In the genomic region with DNA sequence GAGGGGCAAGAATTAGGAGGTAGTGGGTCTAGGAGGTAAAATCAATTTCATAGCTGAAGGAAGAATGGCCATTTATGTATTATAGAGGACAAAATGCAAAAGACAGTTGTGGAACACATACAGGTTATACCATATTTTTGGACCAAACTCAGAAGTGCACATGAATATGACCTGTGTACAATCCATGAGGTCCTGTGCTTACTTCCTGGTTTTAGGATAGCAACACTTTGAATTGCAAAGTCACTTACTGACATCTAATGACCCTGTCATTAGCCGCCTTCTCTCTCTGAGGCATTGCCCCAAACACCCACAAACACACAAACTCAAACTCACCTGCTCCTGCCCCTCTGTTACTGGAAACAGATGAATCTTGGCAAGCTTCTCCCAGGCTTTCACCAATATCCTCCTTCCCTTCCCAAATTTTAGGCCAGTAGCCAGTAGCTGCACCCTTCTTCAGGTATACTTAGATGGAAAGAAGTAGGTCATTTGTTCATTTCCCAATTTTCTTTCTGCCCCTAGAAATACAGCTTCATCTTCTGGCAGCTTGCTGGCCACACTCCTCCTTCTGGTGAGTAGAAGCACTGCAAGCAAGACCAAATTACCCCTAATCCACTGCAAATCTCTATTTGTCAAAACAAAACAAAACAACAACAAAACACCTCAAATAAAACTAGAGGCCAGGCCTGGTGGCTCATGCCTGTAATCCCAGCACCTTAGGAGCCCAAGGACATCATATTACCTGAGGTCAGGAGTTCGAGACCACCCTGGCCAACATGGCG, we compare ENCODE assay signal across 8 cellular contexts. TPM values are rescaled to one million over a fixed set of nuclear protein-coding genes. Genes with fewer than 3 reads are reported as not detected.
DNase-seq lines count a peak whose midpoint lies in the region; ATAC-seq and TF ChIP-seq lines count a peak whose summit lies in the region.

No MANE protein-coding gene starts in this region.

- TF ChIP-seq CTCF in 22Rv1 (IDR thresholded peaks at IDR 0.05) (peak; percentile 81), DOHH2 (IDR thresholded peaks at IDR 0.05; ENCODE audit: low read depth, low read length, poor library complexity, severe bottlenecking) (peak; percentile 78), suprapubic skin (IDR thresholded peaks at IDR 0.05) (peak; percentile 50 to 69)

- 94% methylated on average over 3 of the region's 3 CpGs for WGBS in suprapubic skin

- H3K9me2 ChIP-seq in DOHH2 (replicated peaks; ENCODE audit: control insufficient read depth, low read length) = no peaks in the 10 kb centered on the region

- no peak for TF ChIP-seq POLR2A in suprapubic skin (IDR thresholded peaks at IDR 0.05)

- no peaks in the 10 kb centered on the region for H3K79me2 ChIP-seq in DOHH2 (ENCODE audit: control insufficient read depth, low read length)

- peak; percentile 66 for ATAC-seq in HG02642 (IDR thresholded peaks at IDR 0.05; ENCODE audit: poor library complexity, unreplicated experiment)

- H3K9me3 ChIP-seq in DOHH2 (ENCODE audit: control insufficient read depth, insufficient read depth, low read length) = no peaks in the 10 kb centered on the region
- no peaks in the 10 kb centered on the region for H3K9me3 ChIP-seq in suprapubic skin

- H3K4me2 ChIP-seq in DOHH2 (ENCODE audit: low read length) = no peak overlapping the region

- H3K4me1 ChIP-seq in DOHH2 (ENCODE audit: control insufficient read depth, low read length) = no peaks in the 10 kb centered on the region
- no peaks in the 10 kb centered on the region for H3K4me1 ChIP-seq in suprapubic skin

- H3K27ac ChIP-seq in 22Rv1 (no peak overlapping the region), DOHH2 (ENCODE audit: low read depth, low read length) (no peak overlapping the region), suprapubic skin (no peak overlapping the region)

- H3K27me3 ChIP-seq in DOHH2 (ENCODE audit: control insufficient read depth, low read length) = peaks cover 5% of the 10 kb centered on the region
- no peaks in the 10 kb centered on the region for H3K27me3 ChIP-seq in suprapubic skin

- DNase-seq in SW480 (ENCODE audit: low spot score) (peak; percentile 27), glomerular visceral epithelial cell (ENCODE audit: extremely low spot score) (peak; percentile 29), suprapubic skin (ENCODE audit: low spot score in 2 of 2) (no peak), OCI-M2 (lab: John Stamatoyannopoulos, UW; ENCODE audit: unreplicated experiment) (no peak), NCI-H2081 (lab: John Stamatoyannopoulos, UW) (no peak)

- H3K4me3 ChIP-seq in DOHH2 (ENCODE audit: low read length) (no peak overlapping the region), suprapubic skin (no peak overlapping the region)

- no peaks in the 10 kb centered on the region for H4K20me1 ChIP-seq in DOHH2 (ENCODE audit: control insufficient read depth, insufficient read depth, low read depth, low read length)

- no peaks in the 10 kb centered on the region for H3F3A ChIP-seq in DOHH2 (ENCODE audit: control insufficient read depth, insufficient read depth)

- H3K36me3 ChIP-seq in DOHH2 (ENCODE audit: control insufficient read depth, low read length) (no peaks in the 10 kb centered on the region), suprapubic skin (no peaks in the 10 kb centered on the region)

- TF ChIP-seq EP300 in suprapubic skin (IDR thresholded peaks at IDR 0.05) = no peak

RNA-seq across cellular contexts. Expression of a gene that starts 13.7 kb away (rescaled TPM):
- total RNA-seq in suprapubic skin = 1,000 to 10,000 TPM; 1,150 to 1,809 (median 1,593) TPM

RNA-seq across cellular contexts. Expression of a gene that starts 33.3 kb away (rescaled TPM):
- 10 to 100 TPM; 13.6 to 21.6 (median 14.8) TPM for total RNA-seq in suprapubic skin

Comparison
In these comparisons a context has a peak if more than half of its experiments do, and no peak if none do; other contexts are left out.
1. DNase-seq: peak in SW480 (single experiment) and glomerular visceral epithelial cell (single experiment); none in suprapubic skin (0 of 2), OCI-M2 (single experiment) and NCI-H2081 (0 of 2).
2. Peak in every context shown above with its lines, with median percentiles within 50 percentile points of each other: CTCF ChIP-seq.